In genomic region chr1:175319112-175319911, GRCh38 we compare ENCODE assay signal across 8 cellular contexts.
DNase-seq lines count a peak whose midpoint lies in the region; ATAC-seq and TF ChIP-seq lines count a peak whose summit lies in the region.

No MANE protein-coding gene starts in this region.

- no peak overlapping the region for H3K27ac ChIP-seq in caudate nucleus (ENCODE audit: low read depth, low read length)

- DNase-seq in GM12864 (ENCODE audit: low read depth) (peak; percentile 55), NCI-H2107 (lab: John Stamatoyannopoulos, UW) (peak; percentile 74), caudate nucleus (lab: John Stamatoyannopoulos, UW) (peak in 49 of 61 donors; percentile 1 to 59 (median 28)), kidney glomerular epithelial cell (lab: John Stamatoyannopoulos, UW) (peak; percentile 51)
- peak; percentile 20 to 46 (median 34) for DNase-seq in activated CD4-positive, CD25-positive, alpha-beta regulatory T cell (lab: John Stamatoyannopoulos, UW)
- DNase-seq in stimulated activated CD4-positive, alpha-beta T cell treated with anti-CD3 and anti-CD28 coated beads, Interleukin-1b, Interleukin-23, amount 100 ng/mL, for 48 hours, result peak; percentile 63

- H3K4me3 ChIP-seq in GM12864 (ENCODE audit: low read depth, low read length), result no peak overlapping the region

- ATAC-seq in HG02763 (IDR thresholded peaks at IDR 0.05; ENCODE audit: unreplicated experiment) (peak; percentile 64), GM18520 (IDR thresholded peaks at IDR 0.05; ENCODE audit: unreplicated experiment) (no peak)

- TF ChIP-seq CTCF in GM12864 (IDR thresholded peaks at IDR 0.05; ENCODE audit: low read depth, low read length, missing control alignments), result peak; percentile 86
